13 cellular contexts compared by ENCODE assay signal in genomic region chr5:131530706-131531331, GRCh38.
DNase-seq lines count a peak whose midpoint lies in the region; ATAC-seq lines count a peak whose summit lies in the region.
"Had no signal": no experiment of that assay in that cellular context is flagged by ENCODE, and none has a peak within 500 bp of the region (broad histone marks: within the 10 kb centered on the region; RNA-seq: fewer than 3 reads in every experiment).

No MANE protein-coding gene starts in this region.

- H3K4me3 Mint-ChIP-seq in activated CD4-positive, alpha-beta memory T cell treated with anti-CD3 and anti-CD28 coated beads, Interleukin-2, amount 10 ng/mL, durations not matched to agents 7 days and 5 days, result peak overlapping the region; percentile 33
- H3K4me3 Mint-ChIP-seq in natural killer cell treated with Interleukin-12 subunit alpha and Interleukin-12 subunit beta and Interleukin-15 and Interleukin-18, amount 100 ng/mL, for 72 hours, result peak overlapping the region; percentile 32
- H3K4me3 Mint-ChIP-seq: memory B cell had no signal

- ATAC-seq in natural killer cell treated with Interleukin-12 subunit alpha and Interleukin-12 subunit beta and Interleukin-15 and Interleukin-18, amount 100 ng/mL, for 72 hours, result no peak
- ATAC-seq in GM18861 (IDR thresholded peaks at IDR 0.05; ENCODE audit: unreplicated experiment) (no peak), HG03159 (IDR thresholded peaks at IDR 0.05; ENCODE audit: unreplicated experiment) (no peak), HG03196 (IDR thresholded peaks at IDR 0.05; ENCODE audit: unreplicated experiment) (no peak)

- CTCF ChIA-PET in activated CD4-positive, alpha-beta memory T cell treated with anti-CD3 and anti-CD28 coated beads, Interleukin-2, amount 10 ng/mL, durations not matched to agents 7 days and 5 days (lab: Charles Lee), result interaction anchor here (1.2 kb wide), 1 partner anchor 477 kb away, joined by 3 read pairs; no protein-coding TSS in a partner anchor

- peaks cover 74% of the 10 kb centered on the region for H3K4me1 Mint-ChIP-seq in activated CD4-positive, alpha-beta memory T cell treated with anti-CD3 and anti-CD28 coated beads, Interleukin-2, amount 10 ng/mL, durations not matched to agents 7 days and 5 days
- H3K4me1 Mint-ChIP-seq in natural killer cell treated with Interleukin-12 subunit alpha and Interleukin-12 subunit beta and Interleukin-15 and Interleukin-18, amount 100 ng/mL, for 72 hours (ENCODE audit: low read depth in 2 of 2), result peaks cover 45 to 62% of the 10 kb centered on the region in 2 donors

- H3K27ac Mint-ChIP-seq in activated CD4-positive, alpha-beta memory T cell treated with anti-CD3 and anti-CD28 coated beads, Interleukin-2, amount 10 ng/mL, durations not matched to agents 7 days and 5 days, result peak overlapping the region; percentile 71
- peak overlapping the region; percentile 30 to 87 for H3K27ac Mint-ChIP-seq in natural killer cell treated with Interleukin-12 subunit alpha and Interleukin-12 subunit beta and Interleukin-15 and Interleukin-18, amount 100 ng/mL, for 72 hours
- H3K27ac Mint-ChIP-seq: memory B cell had no signal

- H3K36me3 Mint-ChIP-seq in activated CD4-positive, alpha-beta memory T cell treated with anti-CD3 and anti-CD28 coated beads, Interleukin-2, amount 10 ng/mL, durations not matched to agents 7 days and 5 days (ENCODE audit: low read depth), result peaks cover 32% of the 10 kb centered on the region
- peaks cover 6% of the 10 kb centered on the region for H3K36me3 Mint-ChIP-seq in natural killer cell treated with Interleukin-12 subunit alpha and Interleukin-12 subunit beta and Interleukin-15 and Interleukin-18, amount 100 ng/mL, for 72 hours

- POLR2A ChIA-PET in activated CD4-positive, alpha-beta memory T cell treated with anti-CD3 and anti-CD28 coated beads, Interleukin-2, amount 10 ng/mL, durations not matched to agents 7 days and 5 days (lab: Charles Lee), result interaction anchor here (1.2 to 6.1 kb wide), 3 partner anchors 15 to 18 kb away, joined by 4 to 62 read pairs (median 13); no protein-coding TSS in a partner anchor

- no peaks in the 10 kb centered on the region for H3K27me3 Mint-ChIP-seq in activated CD4-positive, alpha-beta memory T cell treated with anti-CD3 and anti-CD28 coated beads, Interleukin-2, amount 10 ng/mL, durations not matched to agents 7 days and 5 days
- H3K27me3 Mint-ChIP-seq in natural killer cell treated with Interleukin-12 subunit alpha and Interleukin-12 subunit beta and Interleukin-15 and Interleukin-18, amount 100 ng/mL, for 72 hours, result no peaks in the 10 kb centered on the region
- H3K27me3 Mint-ChIP-seq: memory B cell had no signal

- DNase-seq in SHP77 treated with DMSO at 0.1 percent for 48 hours (lab: John Stamatoyannopoulos, UW) (peak; percentile 68), SHP77 (lab: John Stamatoyannopoulos, UW) (no peak), NCI-H1092 (lab: John Stamatoyannopoulos, UW) (peak; percentile 28)
- no peak for DNase-seq in activated CD4-positive, alpha-beta memory T cell treated with anti-CD3 and anti-CD28 coated beads, Interleukin-2, amount 10 ng/mL, durations not matched to agents 7 days and 5 days
- no peak for DNase-seq in natural killer cell treated with Interleukin-12 subunit alpha and Interleukin-12 subunit beta and Interleukin-15 and Interleukin-18, amount 100 ng/mL, for 72 hours (ENCODE audit: low spot score)
- DNase-seq: activated CD4-positive, CD25-positive, alpha-beta regulatory T cell; NCI-H187; psoas muscle; stimulated activated CD4-positive, alpha-beta T cell treated with anti-CD3 and anti-CD28 coated beads, Interleukin-2, amount 100 ng/mL, for 48 hours had no signal

- H3K9me3 Mint-ChIP-seq in activated CD4-positive, alpha-beta memory T cell treated with anti-CD3 and anti-CD28 coated beads, Interleukin-2, amount 10 ng/mL, durations not matched to agents 7 days and 5 days, result no peaks in the 10 kb centered on the region
- no peaks in the 10 kb centered on the region for H3K9me3 Mint-ChIP-seq in natural killer cell treated with Interleukin-12 subunit alpha and Interleukin-12 subunit beta and Interleukin-15 and Interleukin-18, amount 100 ng/mL, for 72 hours
- H3K9me3 Mint-ChIP-seq: memory B cell had no signal

Comparison
In these comparisons a context has a peak if more than half of its experiments do, and no peak if none do; other contexts are left out.
1. DNase-seq: peak in SHP77 treated with DMSO at 0.1 percent for 48 hours (single experiment) and NCI-H1092 (single experiment); none in SHP77 (0 of 2), activated CD4-positive, alpha-beta memory T cell treated with anti-CD3 and anti-CD28 coated beads, Interleukin-2, amount 10 ng/mL, durations not matched to agents 7 days and 5 days (single experiment) and natural killer cell treated with Interleukin-12 subunit alpha and Interleukin-12 subunit beta and Interleukin-15 and Interleukin-18, amount 100 ng/mL, for 72 hours (single experiment).